Comparison of ENCODE assay signal across 21 cellular contexts in genomic region chr12:64418209-64418608, GRCh38. TPM values are rescaled to one million over a fixed set of nuclear protein-coding genes. Genes with fewer than 3 reads are reported as not detected.
A peak's percentile ranks its signal among the peaks of the same experiment; 100 is the strongest.
DNase-seq lines count a peak whose midpoint lies in the region; ATAC-seq and TF ChIP-seq lines count a peak whose summit lies in the region.
"Had no signal": no experiment of that assay in that cellular context is flagged by ENCODE, and none has a peak within 500 bp of the region (broad histone marks: within the 10 kb centered on the region; RNA-seq: fewer than 3 reads in every experiment).

No MANE protein-coding gene starts in this region.

- H3K4me1 Mint-ChIP-seq in activated CD8-positive, alpha-beta memory T cell treated with anti-CD3 and anti-CD28 coated beads, Interleukin-2, amount 10 ng/mL, durations not matched to agents 7 days and 5 days: peaks cover 6% of the 10 kb centered on the region
- H3K4me1 Mint-ChIP-seq in activated T-helper 2 cell treated with anti-CD3 and anti-CD28 coated beads, Interferon-gamma antibody, Interleukin-2, Interleukin-4, amounts not matched to agents 10 μg/mL and 5 μg/mL and 100 μg/mL, durations not matched to agents 14 hours and 24 hours and 36 hours (ENCODE audit: low read depth): peaks cover 17% of the 10 kb centered on the region
- no peaks in the 10 kb centered on the region for H3K4me1 Mint-ChIP-seq in stimulated activated naive B cell treated with anti-CD40 and anti-IgM and Interleukin-4, amounts not matched to agents 10 μg/mL and 1 μg/mL and 100 μg/mL, for 72 hours

- H3K36me3 ChIP-seq in KMS-11 (ENCODE audit: insufficient read depth): peaks cover 87% of the 10 kb centered on the region; the same call in 1 of the 2 replicates

- H3K9ac ChIP-seq in KMS-11: no peak overlapping the region
- H3K9ac ChIP-seq: BLaER1 had no signal

- no peak overlapping the region for H3K4me3 ChIP-seq in KMS-11 (IDR thresholded peaks at IDR 0.05; ENCODE audit: insufficient read depth, low read depth, low read length)
- H3K4me3 ChIP-seq: BLaER1 had no signal

- H3K4me1 ChIP-seq in KMS-11 (ENCODE audit: low read depth, poor library complexity, severe bottlenecking): no peaks in the 10 kb centered on the region
- H3K4me1 ChIP-seq: BLaER1 had no signal

- H3K27me3 Mint-ChIP-seq in activated CD8-positive, alpha-beta memory T cell treated with anti-CD3 and anti-CD28 coated beads, Interleukin-2, amount 10 ng/mL, durations not matched to agents 7 days and 5 days: no peaks in the 10 kb centered on the region
- no peaks in the 10 kb centered on the region for H3K27me3 Mint-ChIP-seq in activated T-helper 2 cell treated with anti-CD3 and anti-CD28 coated beads, Interferon-gamma antibody, Interleukin-2, Interleukin-4, amounts not matched to agents 10 μg/mL and 5 μg/mL and 100 μg/mL, durations not matched to agents 14 hours and 24 hours and 36 hours (ENCODE audit: low read depth)
- no peaks in the 10 kb centered on the region for H3K27me3 Mint-ChIP-seq in stimulated activated naive B cell treated with anti-CD40 and anti-IgM and Interleukin-4, amounts not matched to agents 10 μg/mL and 1 μg/mL and 100 μg/mL, for 72 hours
- H3K27me3 Mint-ChIP-seq: CD4-positive, CD25-positive, alpha-beta regulatory T cell had no signal

- H3K9me3 Mint-ChIP-seq in activated CD8-positive, alpha-beta memory T cell treated with anti-CD3 and anti-CD28 coated beads, Interleukin-2, amount 10 ng/mL, durations not matched to agents 7 days and 5 days (ENCODE audit: low read depth): no peaks in the 10 kb centered on the region
- no peaks in the 10 kb centered on the region for H3K9me3 Mint-ChIP-seq in activated T-helper 2 cell treated with anti-CD3 and anti-CD28 coated beads, Interferon-gamma antibody, Interleukin-2, Interleukin-4, amounts not matched to agents 10 μg/mL and 5 μg/mL and 100 μg/mL, durations not matched to agents 14 hours and 24 hours and 36 hours
- H3K9me3 Mint-ChIP-seq in stimulated activated naive B cell treated with anti-CD40 and anti-IgM and Interleukin-4, amounts not matched to agents 10 μg/mL and 1 μg/mL and 100 μg/mL, for 72 hours: no peaks in the 10 kb centered on the region
- H3K9me3 Mint-ChIP-seq: CD4-positive, CD25-positive, alpha-beta regulatory T cell had no signal

- no peak for DNase-seq in activated CD8-positive, alpha-beta memory T cell treated with anti-CD3 and anti-CD28 coated beads, Interleukin-2, amount 10 ng/mL, durations not matched to agents 7 days and 5 days
- no peak for DNase-seq in activated CD8-positive, alpha-beta memory T cell treated with anti-CD3 and anti-CD28 coated beads, Interleukin-2, amount 50 U/mL, for 48 hours
- no peak for DNase-seq in activated T-helper 2 cell treated with anti-CD3 and anti-CD28 coated beads, Interferon-gamma antibody, Interleukin-2, Interleukin-4, amounts not matched to agents 10 μg/mL and 5 μg/mL and 100 μg/mL, durations not matched to agents 14 hours and 24 hours and 36 hours (ENCODE audit: low spot score)
- DNase-seq in stimulated activated naive B cell treated with anti-CD40 and anti-IgM and Interleukin-4, amounts not matched to agents 10 μg/mL and 1 μg/mL and 100 μg/mL, for 72 hours: no peak
- DNase-seq in germinal center (ENCODE audit: low spot score) (no peak), NCI-H524 treated with DMSO at 0.1 percent for 48 hours (lab: John Stamatoyannopoulos, UW) (no peak)
- DNase-seq: CD4-positive, CD25-positive, alpha-beta regulatory T cell; Kasumi-1; MV-4-11; NCI-H1105; NCI-H1436 treated with DMSO at 0.1 percent for 48 hours; NCI-H187 treated with DMSO at 0.1 percent for 48 hours; NCI-H2171 treated with DMSO at 0.1 percent for 48 hours; NCI-H524; NCI-H774; SIG-M5 had no signal

- H3K27ac Mint-ChIP-seq in activated CD8-positive, alpha-beta memory T cell treated with anti-CD3 and anti-CD28 coated beads, Interleukin-2, amount 10 ng/mL, durations not matched to agents 7 days and 5 days: no peak overlapping the region
- peak overlapping the region; percentile 72 for H3K27ac Mint-ChIP-seq in activated T-helper 2 cell treated with anti-CD3 and anti-CD28 coated beads, Interferon-gamma antibody, Interleukin-2, Interleukin-4, amounts not matched to agents 10 μg/mL and 5 μg/mL and 100 μg/mL, durations not matched to agents 14 hours and 24 hours and 36 hours
- no peak overlapping the region for H3K27ac Mint-ChIP-seq in stimulated activated naive B cell treated with anti-CD40 and anti-IgM and Interleukin-4, amounts not matched to agents 10 μg/mL and 1 μg/mL and 100 μg/mL, for 72 hours
- H3K27ac Mint-ChIP-seq: CD4-positive, CD25-positive, alpha-beta regulatory T cell had no signal

- H3K36me3 Mint-ChIP-seq in activated CD8-positive, alpha-beta memory T cell treated with anti-CD3 and anti-CD28 coated beads, Interleukin-2, amount 10 ng/mL, durations not matched to agents 7 days and 5 days: peaks cover 51% of the 10 kb centered on the region
- H3K36me3 Mint-ChIP-seq in activated T-helper 2 cell treated with anti-CD3 and anti-CD28 coated beads, Interferon-gamma antibody, Interleukin-2, Interleukin-4, amounts not matched to agents 10 μg/mL and 5 μg/mL and 100 μg/mL, durations not matched to agents 14 hours and 24 hours and 36 hours (ENCODE audit: low read depth): peaks cover 80% of the 10 kb centered on the region
- peaks cover 34 to 37% of the 10 kb centered on the region in 2 donors for H3K36me3 Mint-ChIP-seq in stimulated activated naive B cell treated with anti-CD40 and anti-IgM and Interleukin-4, amounts not matched to agents 10 μg/mL and 1 μg/mL and 100 μg/mL, for 72 hours

- 0 out of 2 replicates have a peak, but pooled peaks cover 3% of the 10 kb centered on the region for H4K20me1 ChIP-seq in KMS-11 (ENCODE audit: insufficient read depth)

- H3K4me2 ChIP-seq in KMS-11: no peak overlapping the region
- H3K4me2 ChIP-seq: BLaER1 had no signal

- ATAC-seq in activated CD8-positive, alpha-beta memory T cell treated with anti-CD3 and anti-CD28 coated beads, Interleukin-2, amount 10 ng/mL, durations not matched to agents 7 days and 5 days: peak; percentile 39
- peak; percentile 29 to 60 for ATAC-seq in stimulated activated naive B cell treated with anti-CD40 and anti-IgM and Interleukin-4, amounts not matched to agents 10 μg/mL and 1 μg/mL and 100 μg/mL, for 72 hours (replicated peaks)

- H3K4me3 Mint-ChIP-seq in activated CD8-positive, alpha-beta memory T cell treated with anti-CD3 and anti-CD28 coated beads, Interleukin-2, amount 10 ng/mL, durations not matched to agents 7 days and 5 days: no peak overlapping the region
- H3K4me3 Mint-ChIP-seq in activated T-helper 2 cell treated with anti-CD3 and anti-CD28 coated beads, Interferon-gamma antibody, Interleukin-2, Interleukin-4, amounts not matched to agents 10 μg/mL and 5 μg/mL and 100 μg/mL, durations not matched to agents 14 hours and 24 hours and 36 hours (ENCODE audit: low read depth): no peak overlapping the region
- no peak overlapping the region for H3K4me3 Mint-ChIP-seq in stimulated activated naive B cell treated with anti-CD40 and anti-IgM and Interleukin-4, amounts not matched to agents 10 μg/mL and 1 μg/mL and 100 μg/mL, for 72 hours
- H3K4me3 Mint-ChIP-seq: CD4-positive, CD25-positive, alpha-beta regulatory T cell had no signal

- H2AFZ ChIP-seq in KMS-11 (ENCODE audit: low read depth): no peak overlapping the region

- intact Hi-C loops in activated T-helper 2 cell treated with anti-CD3 and anti-CD28 coated beads, Interferon-gamma antibody, Interleukin-2, Interleukin-4, amounts not matched to agents 10 μg/mL and 5 μg/mL and 100 μg/mL, durations not matched to agents 14 hours and 24 hours and 36 hours (cut with micrococcal nuclease): no loop called here

- no peak for TF ChIP-seq CTCF in KMS-11 (conservative IDR thresholded peaks at IDR 0.05; ENCODE audit: low read depth, low read length)

- H3K27me3 ChIP-seq in KMS-11 (ENCODE audit: insufficient read depth, low read depth): no peaks in the 10 kb centered on the region
- H3K27me3 ChIP-seq: BLaER1 had no signal

- peaks cover 55% of the 10 kb centered on the region for H3K79me2 ChIP-seq in KMS-11 (ENCODE audit: insufficient read depth, low read depth)

- CTCF ChIA-PET in activated CD8-positive, alpha-beta memory T cell treated with anti-CD3 and anti-CD28 coated beads, Interleukin-2, amount 10 ng/mL, durations not matched to agents 7 days and 5 days (lab: Charles Lee): interaction anchor here (1.8 kb wide), 1 partner anchor 10 kb away, joined by 6 read pairs; no protein-coding TSS in a partner anchor

- H3K27ac ChIP-seq in KMS-11: 0 out of 2 replicates have a peak overlapping the region, but pooled peaks have one; percentile 9
- H3K27ac ChIP-seq: BLaER1 had no signal

RNA-seq across cellular contexts. Expression of gene XPOT, which starts 14.0 kb away (rescaled TPM):
- total RNA-seq in activated CD8-positive, alpha-beta memory T cell treated with anti-CD3 and anti-CD28 coated beads, Interleukin-2, amount 10 ng/mL, durations not matched to agents 7 days and 5 days: 100 to 1,000 TPM in 1 of 2 experiments, 10 to 100 TPM in 1; 90.4 to 124 TPM
- 119 and 120 TPM in 2 replicates for total RNA-seq in activated T-helper 2 cell treated with anti-CD3 and anti-CD28 coated beads, Interferon-gamma antibody, Interleukin-2, Interleukin-4, amounts not matched to agents 10 μg/mL and 5 μg/mL and 100 μg/mL, durations not matched to agents 14 hours and 24 hours and 36 hours

RNA-seq across cellular contexts. Expression of gene C12orf56, which starts 27.7 kb away (rescaled TPM):
- total RNA-seq in activated CD8-positive, alpha-beta memory T cell treated with anti-CD3 and anti-CD28 coated beads, Interleukin-2, amount 10 ng/mL, durations not matched to agents 7 days and 5 days: not detected
- total RNA-seq in activated T-helper 2 cell treated with anti-CD3 and anti-CD28 coated beads, Interferon-gamma antibody, Interleukin-2, Interleukin-4, amounts not matched to agents 10 μg/mL and 5 μg/mL and 100 μg/mL, durations not matched to agents 14 hours and 24 hours and 36 hours: 0.30 TPM in 1 of 2 replicates, not detected in the other
- total RNA-seq: A172, HT-29, M059J had no signal

RNA-seq across cellular contexts. Expression of gene TBK1, which starts 33.7 kb away (rescaled TPM):
- 10 to 100 TPM; 37.3 to 40.4 TPM for total RNA-seq in activated CD8-positive, alpha-beta memory T cell treated with anti-CD3 and anti-CD28 coated beads, Interleukin-2, amount 10 ng/mL, durations not matched to agents 7 days and 5 days
- total RNA-seq in activated T-helper 2 cell treated with anti-CD3 and anti-CD28 coated beads, Interferon-gamma antibody, Interleukin-2, Interleukin-4, amounts not matched to agents 10 μg/mL and 5 μg/mL and 100 μg/mL, durations not matched to agents 14 hours and 24 hours and 36 hours: 34.1 and 35.3 TPM in 2 replicates
